Comparison of ENCODE assay signal across 12 cellular contexts in genomic region chr10:119477444-119477843, GRCh38.
A peak's percentile ranks its signal among the peaks of the same experiment; 100 is the strongest.
DNase-seq lines count a peak whose midpoint lies in the region; ATAC-seq and TF ChIP-seq lines count a peak whose summit lies in the region.
"Had no signal": no experiment of that assay in that cellular context is flagged by ENCODE, and none has a peak within 500 bp of the region (broad histone marks: within the 10 kb centered on the region; RNA-seq: fewer than 3 reads in every experiment).

No MANE protein-coding gene starts in this region.

- no peak overlapping the region for H3K4me3 Mint-ChIP-seq in CD8-positive, alpha-beta T cell
- H3K4me3 Mint-ChIP-seq in activated CD8-positive, alpha-beta T cell treated with anti-CD3 and anti-CD28 coated beads for 36 hours: no peak overlapping the region
- no peak overlapping the region for H3K4me3 Mint-ChIP-seq in activated CD4-positive, alpha-beta memory T cell treated with anti-CD3 and anti-CD28 coated beads for 36 hours
- H3K4me3 Mint-ChIP-seq in type B pancreatic cell: no peak overlapping the region

- H3K27ac ChIP-seq in CD8-positive, alpha-beta T cell (ENCODE audit: low read depth, low read length): no peak overlapping the region
- H3K27ac ChIP-seq: C4-2B, tibial nerve, VCaP had no signal

- intact Hi-C loops in CD8-positive, alpha-beta T cell (cut with DNase I, micrococcal nuclease): no loop called here
- intact Hi-C loops in activated CD8-positive, alpha-beta T cell treated with anti-CD3 and anti-CD28 coated beads for 36 hours (cut with micrococcal nuclease): no loop called here
- intact Hi-C loops in activated CD4-positive, alpha-beta memory T cell treated with anti-CD3 and anti-CD28 coated beads for 36 hours (cut with micrococcal nuclease): loop anchor here (5.0 kb wide), 1 partner anchor 170 kb away; no protein-coding TSS in a partner anchor

- POLR2A ChIA-PET in CD8-positive, alpha-beta T cell (lab: Charles Lee): no interaction called here
- POLR2A ChIA-PET in activated CD8-positive, alpha-beta T cell treated with anti-CD3 and anti-CD28 coated beads for 36 hours (lab: Charles Lee): no interaction called here
- POLR2A ChIA-PET in activated CD4-positive, alpha-beta memory T cell treated with anti-CD3 and anti-CD28 coated beads for 36 hours (lab: Charles Lee): no interaction called here

- H3K36me3 ChIP-seq in CD8-positive, alpha-beta T cell (ENCODE audit: insufficient read depth, low read length): no peaks in the 10 kb centered on the region
- H3K36me3 ChIP-seq: tibial nerve had no signal

- no peaks in the 10 kb centered on the region for H3K27me3 Mint-ChIP-seq in CD8-positive, alpha-beta T cell (ENCODE audit: low read depth)
- H3K27me3 Mint-ChIP-seq in activated CD8-positive, alpha-beta T cell treated with anti-CD3 and anti-CD28 coated beads for 36 hours: no peaks in the 10 kb centered on the region
- H3K27me3 Mint-ChIP-seq in activated CD4-positive, alpha-beta memory T cell treated with anti-CD3 and anti-CD28 coated beads for 36 hours: no peaks in the 10 kb centered on the region
- H3K27me3 Mint-ChIP-seq in type B pancreatic cell: peaks cover 44% of the 10 kb centered on the region

- no peak for ATAC-seq in CD8-positive, alpha-beta T cell
- ATAC-seq in GM19025 (IDR thresholded peaks at IDR 0.05; ENCODE audit: low read depth, unreplicated experiment) (peak; percentile 68), HG02678 (IDR thresholded peaks at IDR 0.05; ENCODE audit: unreplicated experiment) (peak; percentile 57), HG03565 (IDR thresholded peaks at IDR 0.05; ENCODE audit: unreplicated experiment) (peak; percentile 57)
- ATAC-seq in activated CD8-positive, alpha-beta T cell treated with anti-CD3 and anti-CD28 coated beads for 36 hours: no peak

- CTCF ChIA-PET in CD8-positive, alpha-beta T cell (lab: Charles Lee): interaction anchor here (0.9 to 4.9 kb wide), 3 partner anchors 11 to 61 kb away, joined by 3 to 29 read pairs (median 6); no protein-coding TSS in a partner anchor
- CTCF ChIA-PET in activated CD8-positive, alpha-beta T cell treated with anti-CD3 and anti-CD28 coated beads for 36 hours (lab: Charles Lee): interaction anchor here (1.3 to 2.4 kb wide), 2 partner anchors 32 to 288 kb away, joined by 3 to 13 read pairs; no protein-coding TSS in a partner anchor
- CTCF ChIA-PET in activated CD4-positive, alpha-beta memory T cell treated with anti-CD3 and anti-CD28 coated beads for 36 hours (lab: Charles Lee): interaction anchor here (0.7 kb wide), 1 partner anchor 60 kb away, joined by 3 read pairs; no protein-coding TSS in a partner anchor

- H3K9me3 Mint-ChIP-seq in CD8-positive, alpha-beta T cell: peaks cover 2% of the 10 kb centered on the region
- H3K9me3 Mint-ChIP-seq in activated CD8-positive, alpha-beta T cell treated with anti-CD3 and anti-CD28 coated beads for 36 hours: no peaks in the 10 kb centered on the region
- H3K9me3 Mint-ChIP-seq in activated CD4-positive, alpha-beta memory T cell treated with anti-CD3 and anti-CD28 coated beads for 36 hours: peaks cover 2% of the 10 kb centered on the region
- no peaks in the 10 kb centered on the region for H3K9me3 Mint-ChIP-seq in type B pancreatic cell

- peaks cover 27% of the 10 kb centered on the region for H3K4me1 Mint-ChIP-seq in CD8-positive, alpha-beta T cell (ENCODE audit: low read depth)
- peaks cover 28% of the 10 kb centered on the region for H3K4me1 Mint-ChIP-seq in activated CD8-positive, alpha-beta T cell treated with anti-CD3 and anti-CD28 coated beads for 36 hours (ENCODE audit: low read depth)
- H3K4me1 Mint-ChIP-seq in activated CD4-positive, alpha-beta memory T cell treated with anti-CD3 and anti-CD28 coated beads for 36 hours (ENCODE audit: low read depth): peaks cover 33% of the 10 kb centered on the region
- H3K4me1 Mint-ChIP-seq in type B pancreatic cell (ENCODE audit: unreplicated experiment): peaks cover 9% of the 10 kb centered on the region

- H3K4me3 ChIP-seq in CD8-positive, alpha-beta T cell (ENCODE audit: low read depth, low read length): no peak overlapping the region
- H3K4me3 ChIP-seq: tibial nerve had no signal

- H3K27ac Mint-ChIP-seq in CD8-positive, alpha-beta T cell: peak overlapping the region; percentile 45
- no peak overlapping the region for H3K27ac Mint-ChIP-seq in activated CD8-positive, alpha-beta T cell treated with anti-CD3 and anti-CD28 coated beads for 36 hours
- H3K27ac Mint-ChIP-seq in activated CD4-positive, alpha-beta memory T cell treated with anti-CD3 and anti-CD28 coated beads for 36 hours: no peak overlapping the region
- H3K27ac Mint-ChIP-seq in type B pancreatic cell: no peak overlapping the region

- H3K9me3 ChIP-seq in CD8-positive, alpha-beta T cell (ENCODE audit: low read length): no peaks in the 10 kb centered on the region
- H3K9me3 ChIP-seq: tibial nerve had no signal

- no peak for DNase-seq in CD8-positive, alpha-beta T cell
- DNase-seq in activated CD8-positive, alpha-beta T cell treated with anti-CD3 and anti-CD28 coated beads for 36 hours: no peak
- DNase-seq in A172 (ENCODE audit: low spot score) (no peak), type B pancreatic cell (ENCODE audit: extremely low spot score, unreplicated experiment) (no peak)
- DNase-seq in activated CD4-positive, alpha-beta memory T cell treated with anti-CD3 and anti-CD28 coated beads for 36 hours: no peak
- DNase-seq: stimulated activated CD4-positive, alpha-beta T cell treated with anti-CD3 and anti-CD28 coated beads, Interleukin-2, amount 100 ng/mL, for 24 hours had no signal

- no peak for TF ChIP-seq CTCF in CD8-positive, alpha-beta T cell (IDR thresholded peaks at IDR 0.05)
- TF ChIP-seq CTCF in activated CD8-positive, alpha-beta T cell treated with anti-CD3 and anti-CD28 coated beads for 36 hours (IDR thresholded peaks at IDR 0.05): no peak
- TF ChIP-seq CTCF in type B pancreatic cell (conservative IDR thresholded peaks at IDR 0.05): no peak

- no peaks in the 10 kb centered on the region for H3K36me3 Mint-ChIP-seq in CD8-positive, alpha-beta T cell
- no peaks in the 10 kb centered on the region for H3K36me3 Mint-ChIP-seq in activated CD8-positive, alpha-beta T cell treated with anti-CD3 and anti-CD28 coated beads for 36 hours (ENCODE audit: low read depth)
- no peaks in the 10 kb centered on the region for H3K36me3 Mint-ChIP-seq in activated CD4-positive, alpha-beta memory T cell treated with anti-CD3 and anti-CD28 coated beads for 36 hours
- no peaks in the 10 kb centered on the region for H3K36me3 Mint-ChIP-seq in type B pancreatic cell

- peaks cover 23% of the 10 kb centered on the region for H3K4me1 ChIP-seq in CD8-positive, alpha-beta T cell (ENCODE audit: insufficient read depth, low read length)

- H3K27me3 ChIP-seq in CD8-positive, alpha-beta T cell (ENCODE audit: insufficient read depth, low read length): no peaks in the 10 kb centered on the region
- H3K27me3 ChIP-seq: tibial nerve had no signal

Comparison
In these comparisons a context has a peak if more than half of its experiments do, and no peak if none do; other contexts are left out.
1. ATAC-seq: peak in GM19025 (single experiment), HG02678 (single experiment) and HG03565 (single experiment); none in CD8-positive, alpha-beta T cell (single experiment) and activated CD8-positive, alpha-beta T cell treated with anti-CD3 and anti-CD28 coated beads for 36 hours (single experiment).